15 cellular contexts compared by ENCODE assay signal in genomic region chr3:38548154-38548931, GRCh38. TPM values are rescaled to one million over a fixed set of nuclear protein-coding genes. Genes with fewer than 3 reads are reported as not detected.
DNase-seq lines count a peak whose midpoint lies in the region; ATAC-seq, FAIRE-seq and TF ChIP-seq lines count a peak whose summit lies in the region.
"Had no signal": no experiment of that assay in that cellular context is flagged by ENCODE, and none has a peak within 500 bp of the region (broad histone marks: within the 10 kb centered on the region; RNA-seq: fewer than 3 reads in every experiment).

No MANE protein-coding gene starts in this region.

- BruUV-seq in MCF 10A (replicated peaks; lab: Mats Ljungman, UMichigan), result no TSS peak

- no peaks in the 10 kb centered on the region for H3K27me3 ChIP-seq in CD4-positive, alpha-beta memory T cell (ENCODE audit: insufficient read depth, low read length)
- H3K27me3 ChIP-seq: tibial artery had no signal

- peaks cover 4% of the 10 kb centered on the region for H3K36me3 Mint-ChIP-seq in MCF 10A (ENCODE audit: insufficient read depth, unreplicated experiment)
- H3K36me3 Mint-ChIP-seq in CD4-positive, alpha-beta memory T cell, result no peaks in the 10 kb centered on the region
- H3K36me3 Mint-ChIP-seq: memory B cell had no signal

- no peak overlapping the region for H3K27ac ChIP-seq in CD4-positive, alpha-beta memory T cell (ENCODE audit: low read depth, low read length)
- H3K27ac ChIP-seq: epithelial cell of prostate, tibial artery had no signal

- H3K9me3 Mint-ChIP-seq in MCF 10A (ENCODE audit: unreplicated experiment), result no peaks in the 10 kb centered on the region
- H3K9me3 Mint-ChIP-seq in CD4-positive, alpha-beta memory T cell, result no peaks in the 10 kb centered on the region
- H3K9me3 Mint-ChIP-seq: activated naive CD4-positive, alpha-beta T cell treated with anti-CD3 and anti-CD28 coated beads for 36 hours; central memory CD8-positive, alpha-beta T cell; memory B cell had no signal

- in situ Hi-C loops in T47D (cut with HindIII; ENCODE audit: low pct_unique_long_range_greater_than_20kb, low sequenced_read_pairs), result no loop called here
- in situ Hi-C loops in astrocyte of the cerebellum (cut with HindIII; ENCODE audit: low sequenced_read_pairs), result no loop called here

- H3K27me3 Mint-ChIP-seq in MCF 10A (ENCODE audit: insufficient read depth, unreplicated experiment), result peaks cover 36% of the 10 kb centered on the region
- peaks cover 0 to 2% of the 10 kb centered on the region in 2 donors for H3K27me3 Mint-ChIP-seq in CD4-positive, alpha-beta memory T cell
- H3K27me3 Mint-ChIP-seq: central memory CD8-positive, alpha-beta T cell had no signal

- intact Hi-C loops in MCF 10A (cut with micrococcal nuclease), result no loop called here
- intact Hi-C loops in CD4-positive, alpha-beta memory T cell (cut with micrococcal nuclease), result no loop called here

- CTCF ChIA-PET in MCF 10A (lab: Yijun Ruan, JAX), result interaction anchor here (0.6 to 1.3 kb wide), 3 partner anchors 26 to 534 kb away, joined by 3 to 4 read pairs (median 3); no protein-coding TSS in a partner anchor
- CTCF ChIA-PET in CD4-positive, alpha-beta memory T cell (lab: Charles Lee; ENCODE audit: partially characterized antibody), result interaction anchor here (1.4 kb wide), 1 partner anchor 27 kb away, joined by 3 read pairs; no protein-coding TSS in a partner anchor

- ATAC-seq in GM21515 (IDR thresholded peaks at IDR 0.05; ENCODE audit: unreplicated experiment), result no peak

- H3K4me1 Mint-ChIP-seq in MCF 10A (ENCODE audit: insufficient read depth, unreplicated experiment), result no peaks in the 10 kb centered on the region
- no peaks in the 10 kb centered on the region for H3K4me1 Mint-ChIP-seq in CD4-positive, alpha-beta memory T cell
- H3K4me1 Mint-ChIP-seq: central memory CD8-positive, alpha-beta T cell; memory B cell had no signal

- H3K36me3 ChIP-seq in CD4-positive, alpha-beta memory T cell (ENCODE audit: insufficient read depth, low read length), result no peaks in the 10 kb centered on the region
- H3K36me3 ChIP-seq: tibial artery had no signal

- no peak overlapping the region for H3K27ac Mint-ChIP-seq in MCF 10A (ENCODE audit: low read depth, unreplicated experiment)
- no peak overlapping the region for H3K27ac Mint-ChIP-seq in CD4-positive, alpha-beta memory T cell
- H3K27ac Mint-ChIP-seq: activated naive CD4-positive, alpha-beta T cell treated with anti-CD3 and anti-CD28 coated beads for 36 hours; memory B cell had no signal

- no peak overlapping the region for H3K4me3 Mint-ChIP-seq in MCF 10A (ENCODE audit: unreplicated experiment)
- H3K4me3 Mint-ChIP-seq in CD4-positive, alpha-beta memory T cell, result no peak overlapping the region
- H3K4me3 Mint-ChIP-seq: activated naive CD4-positive, alpha-beta T cell treated with anti-CD3 and anti-CD28 coated beads for 36 hours; central memory CD8-positive, alpha-beta T cell; memory B cell had no signal

- H3K9me3 ChIP-seq in CD4-positive, alpha-beta memory T cell (ENCODE audit: control insufficient read depth in 1 of 2, low read length in 2 of 2), result no peaks in the 10 kb centered on the region
- H3K9me3 ChIP-seq: tibial artery had no signal

- H3K4me3 ChIP-seq in astrocyte of the cerebellum (ENCODE audit: low read depth, low read length), result no peak overlapping the region
- no peak overlapping the region for H3K4me3 ChIP-seq in CD4-positive, alpha-beta memory T cell (ENCODE audit: low read length in 2 of 2)
- H3K4me3 ChIP-seq: tibial artery had no signal

- peak; percentile 21 to 65 for DNase-seq in T47D (ENCODE audit: low read depth in 1 of 2, low spot score in 1 of 2)
- no peak for DNase-seq in MCF 10A (ENCODE audit: unreplicated experiment)
- DNase-seq in astrocyte of the cerebellum (ENCODE audit: low read depth), result peak; percentile 5
- peak; percentile 23 for DNase-seq in left kidney (ENCODE audit: low read depth, low spot score)
- DNase-seq in urothelium cell line (ENCODE audit: low spot score), result peak; percentile 90
- no peak for DNase-seq in CD4-positive, alpha-beta memory T cell
- DNase-seq in AG08395 (ENCODE audit: low spot score), result no peak
- DNase-seq: activated naive CD4-positive, alpha-beta T cell treated with anti-CD3 and anti-CD28 coated beads for 36 hours; DMS 273 treated with DMSO at 0.1 percent for 48 hours; MV-4-11; tibial artery had no signal

- POLR2A ChIA-PET in MCF 10A (lab: Yijun Ruan, JAX), result interaction anchor here (0.6 kb wide), 1 partner anchor 93 kb away, joined by 3 read pairs; no protein-coding TSS in a partner anchor
- POLR2A ChIA-PET in CD4-positive, alpha-beta memory T cell (lab: Charles Lee; ENCODE audit: partially characterized antibody), result no interaction called here

- TF ChIP-seq CTCF in MCF 10A (IDR thresholded peaks at IDR 0.05; ENCODE audit: unreplicated experiment) (no peak), astrocyte of the cerebellum (IDR thresholded peaks at IDR 0.05; ENCODE audit: low read depth, low read length, missing control alignments) (no peak)

- peak; percentile 90 for FAIRE-seq in urothelium cell line (lab: Jason Lieb, UNC)

- H3K4me1 ChIP-seq in CD4-positive, alpha-beta memory T cell (ENCODE audit: insufficient read depth, low read length), result no peaks in the 10 kb centered on the region
- H3K4me1 ChIP-seq: tibial artery had no signal

RNA-seq across cellular contexts. Expression of gene EXOG, which starts 52.2 kb away (rescaled TPM):
- total RNA-seq in MCF 10A (2022), result 17.5 and 21.9 TPM in 2 replicates
- 10 to 100 TPM; 29.3 to 33.3 TPM for total RNA-seq in CD4-positive, alpha-beta memory T cell
- 10 to 100 TPM in 1 of 2 donors, 1 to 10 TPM in 1; 2.6 to 13.6 TPM for polyA plus RNA-seq in CD4-positive, alpha-beta memory T cell

Comparison
In these comparisons a context has a peak if more than half of its experiments do, and no peak if none do; other contexts are left out.
1. DNase-seq: peak in T47D (2 of 2), astrocyte of the cerebellum (single experiment), left kidney (single experiment) and urothelium cell line (single experiment); none in MCF 10A (single experiment), CD4-positive, alpha-beta memory T cell (0 of 5) and AG08395 (single experiment).